In genomic region chr4:109912706-109913621, GRCh38 we compare ENCODE assay signal across 11 cellular contexts. TPM values are rescaled to one million over a fixed set of nuclear protein-coding genes. Genes with fewer than 3 reads are reported as not detected.
DNase-seq lines count a peak whose midpoint lies in the region; TF ChIP-seq lines count a peak whose summit lies in the region.
"Had no signal": no experiment of that assay in that cellular context is flagged by ENCODE, and none has a peak within 500 bp of the region (broad histone marks: within the 10 kb centered on the region; RNA-seq: fewer than 3 reads in every experiment).

EGF (plus strand) TSS chr4:109912883; CDS start chr4:109913336, 453 bp downstream.

- no peaks in the 10 kb centered on the region for H3K27me3 Mint-ChIP-seq in chondrocyte (ENCODE audit: low read depth)

- H3K27ac Mint-ChIP-seq in chondrocyte (ENCODE audit: unreplicated experiment): peak within 1 kb of the TSS; percentile 76
- H3K27ac Mint-ChIP-seq: T-helper 1 cell treated with Interleukin-12 subunit alpha and Interleukin-12 subunit beta and Interleukin-4 antibody, amounts not matched to agents 30 μg/mL and 1 μg/mL, for 36 hours had no signal

- no peaks in the 10 kb centered on the region for H3K36me3 Mint-ChIP-seq in chondrocyte (ENCODE audit: low read depth)

- peak within 1 kb of the TSS; percentile 74 for H3K27ac ChIP-seq in HUES64 (ENCODE audit: low read depth, low read length)
- no peak within 1 kb of the TSS for H3K27ac ChIP-seq in effector memory CD4-positive, alpha-beta T cell (ENCODE audit: insufficient read depth, low read length, poor library complexity, severe bottlenecking)

- H3K9me3 Mint-ChIP-seq in chondrocyte (ENCODE audit: low read depth): no peaks in the 10 kb centered on the region
- H3K9me3 Mint-ChIP-seq: T-helper 1 cell treated with Interleukin-12 subunit alpha and Interleukin-12 subunit beta and Interleukin-4 antibody, amounts not matched to agents 30 μg/mL and 1 μg/mL, for 36 hours had no signal

- peak within 1 kb of the TSS; percentile 61 for H3K9ac ChIP-seq in HUES64 (ENCODE audit: low read depth, low read length)

- peaks cover 23% of the 10 kb centered on the region for H3K4me1 Mint-ChIP-seq in chondrocyte (ENCODE audit: low read depth)

- H3K4me1 ChIP-seq in HUES64 (ENCODE audit: insufficient read depth, low read length): peaks cover 36% of the 10 kb centered on the region
- H3K4me1 ChIP-seq in effector memory CD4-positive, alpha-beta T cell (ENCODE audit: control insufficient read depth, insufficient read depth, low read length, poor library complexity, severe bottlenecking): no peaks in the 10 kb centered on the region

- DNase-seq in AG09309 (ENCODE audit: low read depth) (peak; percentile 13), chondrocyte (ENCODE audit: low spot score) (no peak), medulla oblongata (ENCODE audit: extremely low spot score) (peak; percentile 41), globus pallidus (ENCODE audit: low spot score) (no peak), NCI-H2029 treated with DMSO at 0.1 percent for 48 hours (lab: John Stamatoyannopoulos, UW) (no peak), NCI-H2196 treated with DMSO at 0.1 percent for 48 hours (lab: John Stamatoyannopoulos, UW; ENCODE audit: unreplicated experiment) (no peak)
- DNase-seq in effector memory CD4-positive, alpha-beta T cell: no peak
- DNase-seq: dermis blood vessel endothelial cell, DND-41 had no signal

- no peaks in the 10 kb centered on the region for H3K36me3 ChIP-seq in HUES64 (ENCODE audit: insufficient read depth, low read length)
- H3K36me3 ChIP-seq in effector memory CD4-positive, alpha-beta T cell (ENCODE audit: control insufficient read depth, insufficient read depth, low read length): no peaks in the 10 kb centered on the region

- peak within 1 kb of the TSS; percentile 29 for H3K4me3 Mint-ChIP-seq in chondrocyte (ENCODE audit: unreplicated experiment)
- H3K4me3 Mint-ChIP-seq: T-helper 1 cell treated with Interleukin-12 subunit alpha and Interleukin-12 subunit beta and Interleukin-4 antibody, amounts not matched to agents 30 μg/mL and 1 μg/mL, for 36 hours had no signal

- no peaks in the 10 kb centered on the region for H3K9me3 ChIP-seq in HUES64 (ENCODE audit: insufficient read depth, low read depth, low read length)
- H3K9me3 ChIP-seq in effector memory CD4-positive, alpha-beta T cell (ENCODE audit: control insufficient read depth, low read length): no peaks in the 10 kb centered on the region

- H3K27me3 ChIP-seq in HUES64 (ENCODE audit: insufficient read depth, low read length): no peaks in the 10 kb centered on the region
- peaks cover 3% of the 10 kb centered on the region for H3K27me3 ChIP-seq in effector memory CD4-positive, alpha-beta T cell (replicated peaks; ENCODE audit: control insufficient read depth, insufficient read depth, low read length, poor library complexity, severe bottlenecking)

- TF ChIP-seq CTCF in AG09309 (IDR thresholded peaks at IDR 0.05; ENCODE audit: control insufficient read depth, insufficient read depth, low read depth, low read length, missing control alignments) (no peak), chondrocyte (IDR thresholded peaks at IDR 0.05) (no peak)

- WGBS in HUES64: 61% methylated on average over 9 of the region's 9 CpGs

- H3K4me3 ChIP-seq in AG09309 (ENCODE audit: control insufficient read depth, low read depth, low read length) (no peak within 1 kb of the TSS; the same call in 1 of the 2 replicates), HUES64 (ENCODE audit: low read length) (peak within 1 kb of the TSS; percentile 24; the same call in 1 of the 2 replicates)
- no peak within 1 kb of the TSS for H3K4me3 ChIP-seq in effector memory CD4-positive, alpha-beta T cell (ENCODE audit: insufficient read depth, low read depth, low read length, poor library complexity, severe bottlenecking)

RNA-seq across cellular contexts. Expression of gene EGF, which starts in this region (rescaled TPM):
- 1.5 TPM for polyA plus RNA-seq in HUES64 (2013, experiment 1 of 2)
- 3.0 TPM for polyA plus RNA-seq in HUES64 (2013, experiment 2 of 2)
- 0.87 to 1.4 TPM (median 1.3 TPM) in 3 replicates for total RNA-seq in chondrocyte

Comparison
In these comparisons a context has a peak if more than half of its experiments do, and no peak if none do; other contexts are left out.
1. DNase-seq: peak in AG09309 (single experiment) and medulla oblongata (single experiment); none in chondrocyte (single experiment), globus pallidus (single experiment), effector memory CD4-positive, alpha-beta T cell (0 of 3), NCI-H2029 treated with DMSO at 0.1 percent for 48 hours (single experiment) and NCI-H2196 treated with DMSO at 0.1 percent for 48 hours (single experiment).